Comparison of ENCODE assay signal across 2 cellular contexts in the genomic region with DNA sequence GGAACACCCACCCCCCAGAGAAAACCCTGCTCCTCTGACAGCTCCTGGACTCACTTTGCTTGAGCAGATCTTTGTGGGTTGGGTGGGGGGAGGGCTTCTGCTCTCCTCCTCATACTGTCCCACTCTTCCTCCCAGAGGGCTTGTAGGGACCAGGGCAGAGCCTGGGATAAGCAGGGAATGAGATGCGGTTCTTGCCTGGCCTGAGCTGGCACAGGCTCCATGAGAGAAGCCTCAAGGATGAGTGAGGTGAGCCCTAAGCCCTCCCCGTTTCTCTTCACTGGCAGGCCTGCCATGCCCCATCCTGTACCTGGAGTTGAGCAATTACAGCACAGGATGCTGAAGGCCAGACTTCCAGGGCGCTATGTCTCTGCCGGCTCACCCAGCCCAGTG.
TF ChIP-seq lines count a peak whose summit lies in the region.

No MANE protein-coding gene starts in this region.

TF ChIP-seq in IMR-90, 13 proteins besides CTCF, POLR2A, EP300 and RAD21:
- TF ChIP-seq, protein P1, sequence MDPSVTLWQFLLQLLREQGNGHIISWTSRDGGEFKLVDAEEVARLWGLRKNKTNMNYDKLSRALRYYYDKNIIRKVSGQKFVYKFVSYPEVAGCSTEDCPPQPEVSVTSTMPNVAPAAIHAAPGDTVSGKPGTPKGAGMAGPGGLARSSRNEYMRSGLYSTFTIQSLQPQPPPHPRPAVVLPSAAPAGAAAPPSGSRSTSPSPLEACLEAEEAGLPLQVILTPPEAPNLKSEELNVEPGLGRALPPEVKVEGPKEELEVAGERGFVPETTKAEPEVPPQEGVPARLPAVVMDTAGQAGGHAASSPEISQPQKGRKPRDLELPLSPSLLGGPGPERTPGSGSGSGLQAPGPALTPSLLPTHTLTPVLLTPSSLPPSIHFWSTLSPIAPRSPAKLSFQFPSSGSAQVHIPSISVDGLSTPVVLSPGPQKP (IDR thresholded peaks at IDR 0.05; ENCODE audit: borderline replicate concordance, low read depth, low read length): no peak
- TF ChIP-seq NFE2L2 (IDR thresholded peaks at IDR 0.05; ENCODE audit: low read depth, low read length) (no peak), BHLHE40 (IDR thresholded peaks at IDR 0.05; ENCODE audit: low read depth, low read length) (no peak), SMC3 (IDR thresholded peaks at IDR 0.05; ENCODE audit: low read depth, low read length) (no peak), CEBPB (IDR thresholded peaks at IDR 0.05; ENCODE audit: low read depth, low read length) (no peak; the same call in 1 of the 2 replicates), RFX5 (IDR thresholded peaks at IDR 0.05; ENCODE audit: low read depth, low read length) (no peak), MAZ (IDR thresholded peaks at IDR 0.05; ENCODE audit: borderline replicate concordance, low read depth, low read length) (no peak), CHD1 (IDR thresholded peaks at IDR 0.05; ENCODE audit: low read depth, low read length) (no peak), FOS (IDR thresholded peaks at IDR 0.05; ENCODE audit: low read depth, low read length) (no peak), MAFK (IDR thresholded peaks at IDR 0.05; ENCODE audit: low read depth, low read length) (no peak), MXI1 (IDR thresholded peaks at IDR 0.05; ENCODE audit: borderline replicate concordance, low read depth, low read length) (no peak), RCOR1 (IDR thresholded peaks at IDR 0.05; ENCODE audit: insufficient replicate concordance, low read length) (no peak)
- TF ChIP-seq, protein P2, sequence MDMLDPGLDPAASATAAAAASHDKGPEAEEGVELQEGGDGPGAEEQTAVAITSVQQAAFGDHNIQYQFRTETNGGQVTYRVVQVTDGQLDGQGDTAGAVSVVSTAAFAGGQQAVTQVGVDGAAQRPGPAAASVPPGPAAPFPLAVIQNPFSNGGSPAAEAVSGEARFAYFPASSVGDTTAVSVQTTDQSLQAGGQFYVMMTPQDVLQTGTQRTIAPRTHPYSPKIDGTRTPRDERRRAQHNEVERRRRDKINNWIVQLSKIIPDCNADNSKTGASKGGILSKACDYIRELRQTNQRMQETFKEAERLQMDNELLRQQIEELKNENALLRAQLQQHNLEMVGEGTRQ (IDR thresholded peaks at IDR 0.05; ENCODE audit: low read depth, low read length): no peak

TF ChIP-seq in K562, 482 proteins besides CTCF, POLR2A, EP300 and RAD21:
- no peak for TF ChIP-seq ERF (CRISPR knock-in tag; IDR thresholded peaks at IDR 0.05)
- TF ChIP-seq, protein P3, sequence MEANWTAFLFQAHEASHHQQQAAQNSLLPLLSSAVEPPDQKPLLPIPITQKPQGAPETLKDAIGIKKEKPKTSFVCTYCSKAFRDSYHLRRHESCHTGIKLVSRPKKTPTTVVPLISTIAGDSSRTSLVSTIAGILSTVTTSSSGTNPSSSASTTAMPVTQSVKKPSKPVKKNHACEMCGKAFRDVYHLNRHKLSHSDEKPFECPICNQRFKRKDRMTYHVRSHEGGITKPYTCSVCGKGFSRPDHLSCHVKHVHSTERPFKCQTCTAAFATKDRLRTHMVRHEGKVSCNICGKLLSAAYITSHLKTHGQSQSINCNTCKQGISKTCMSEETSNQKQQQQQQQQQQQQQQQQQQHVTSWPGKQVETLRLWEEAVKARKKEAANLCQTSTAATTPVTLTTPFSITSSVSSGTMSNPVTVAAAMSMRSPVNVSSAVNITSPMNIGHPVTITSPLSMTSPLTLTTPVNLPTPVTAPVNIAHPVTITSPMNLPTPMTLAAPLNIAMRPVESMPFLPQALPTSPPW (CRISPR knock-in tag; IDR thresholded peaks at IDR 0.05): 0 out of 2 replicates have a peak, but pooled peaks have one; percentile 0
- no peak for TF ChIP-seq ZBTB17 (CRISPR knock-in tag; IDR thresholded peaks at IDR 0.05)
- no peak for TF ChIP-seq BCL6 (CRISPR knock-in tag; IDR thresholded peaks at IDR 0.05)
- no peak for TF ChIP-seq CAMTA2 (CRISPR knock-in tag; conservative IDR thresholded peaks at IDR 0.05)
- TF ChIP-seq, protein P4, sequence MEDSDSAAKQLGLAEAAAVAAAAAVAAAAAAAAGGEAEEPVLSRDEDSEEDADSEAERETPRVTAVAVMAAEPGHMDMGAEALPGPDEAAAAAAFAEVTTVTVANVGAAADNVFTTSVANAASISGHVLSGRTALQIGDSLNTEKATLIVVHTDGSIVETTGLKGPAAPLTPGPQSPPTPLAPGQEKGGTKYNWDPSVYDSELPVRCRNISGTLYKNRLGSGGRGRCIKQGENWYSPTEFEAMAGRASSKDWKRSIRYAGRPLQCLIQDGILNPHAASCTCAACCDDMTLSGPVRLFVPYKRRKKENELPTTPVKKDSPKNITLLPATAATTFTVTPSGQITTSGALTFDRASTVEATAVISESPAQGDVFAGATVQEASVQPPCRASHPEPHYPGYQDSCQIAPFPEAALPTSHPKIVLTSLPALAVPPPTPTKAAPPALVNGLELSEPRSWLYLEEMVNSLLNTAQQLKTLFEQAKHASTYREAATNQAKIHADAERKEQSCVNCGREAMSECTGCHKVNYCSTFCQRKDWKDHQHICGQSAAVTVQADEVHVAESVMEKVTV (CRISPR knock-in tag; IDR thresholded peaks at IDR 0.05): no peak
